28 cellular contexts compared by ENCODE assay signal in genomic region chr12:129162805-129163204, GRCh38.
"Had no signal": no experiment of that assay in that cellular context is flagged by ENCODE, and none has a peak within 500 bp of the region (broad histone marks: within the 10 kb centered on the region; RNA-seq: fewer than 3 reads in every experiment).

No MANE protein-coding gene starts in this region.

- H3K4me3 ChIP-seq: esophagus squamous epithelium, gastroesophageal sphincter, heart right ventricle had no signal

- H3K9me3 ChIP-seq: esophagus squamous epithelium had no signal

- H3K27me3 ChIP-seq: esophagus squamous epithelium had no signal

- DNase-seq: activated CD4-positive, alpha-beta memory T cell treated with anti-CD3 and anti-CD28 coated beads, Interleukin-2, amount 10 ng/mL, durations not matched to agents 7 days and 5 days; activated CD4-positive, alpha-beta T cell treated with anti-CD3 and anti-CD28 coated beads for 1 hour; activated CD4-positive, alpha-beta T cell treated with anti-CD3 and anti-CD28 coated beads for 4 hours; activated CD4-positive, alpha-beta T cell treated with anti-CD3 and anti-CD28 coated beads, Interleukin-2, amount 10 ng/mL, durations not matched to agents 7 days and 5 days; activated CD4-positive, alpha-beta T cell treated with anti-CD3 and anti-CD28 coated beads, Interleukin-2, amount 50 U/mL, for 4 hours; activated CD8-positive, alpha-beta memory T cell treated with anti-CD3 and anti-CD28 coated beads, Interleukin-2, amount 50 U/mL, for 48 hours; activated gamma-delta T cell treated with Interleukin-2 at 50 U/mL for 16 hours; activated naive CD4-positive, alpha-beta T cell treated with anti-CD3 and anti-CD28 coated beads, Interleukin-2, amount 50 U/mL, for 16 hours; activated naive CD4-positive, alpha-beta T cell treated with Interleukin-2 at 50 U/mL for 16 hours; activated T-cell treated with anti-CD3 and anti-CD28 coated beads for 4 hours; activated T-cell treated with anti-CD3 and anti-CD28 coated beads, Interleukin-2, amount 50 U/mL, for 24 hours; activated T-cell treated with anti-CD3 and anti-CD28 coated beads, Interleukin-2, amount 50 U/mL, for 72 hours; amniotic stem cell; anterior cingulate cortex; caudate nucleus; cortex of kidney; dermis blood vessel endothelial cell; effector CD4-positive, alpha-beta T cell; effector memory CD8-positive, alpha-beta T cell; esophagus squamous epithelium; foreskin melanocyte; heart right ventricle; T-helper 1 cell; T-helper 17 cell; T1000 had no signal

- H3K36me3 ChIP-seq: esophagus squamous epithelium, gastroesophageal sphincter, heart right ventricle had no signal

- ATAC-seq: activated T-cell treated with anti-CD3 and anti-CD28 coated beads, Interleukin-2, amount 50 U/mL, for 72 hours; effector memory CD8-positive, alpha-beta T cell; gastroesophageal sphincter; heart right ventricle; T-helper 17 cell; WTC11 had no signal

- H3K27ac ChIP-seq: epithelial cell of prostate, esophagus squamous epithelium, gastroesophageal sphincter, heart right ventricle had no signal

- H3K4me1 ChIP-seq: esophagus squamous epithelium, gastroesophageal sphincter, heart right ventricle had no signal
